ENCODE assay signal across 11 cellular contexts in genomic region chr1:151314137-151314875, GRCh38. TPM values are rescaled to one million over a fixed set of nuclear protein-coding genes. Genes with fewer than 3 reads are reported as not detected.
DNase-seq lines count a peak whose midpoint lies in the region; ATAC-seq and TF ChIP-seq lines count a peak whose summit lies in the region.
"Had no signal": no experiment of that assay in that cellular context is flagged by ENCODE, and none has a peak within 500 bp of the region (broad histone marks: within the 10 kb centered on the region; RNA-seq: fewer than 3 reads in every experiment).

No MANE protein-coding gene starts in this region.

- WGBS in adrenal gland, 4 donors, result 38 to 43% (median 42%) methylated on average over 3 of the region's 3 CpGs
- no CpG with 5 or more reads among the region's 3 CpGs for WGBS in neuronal stem cell (ENCODE audit: extremely low coverage in 2 of 2, insufficient read length in 2 of 2, insufficient replicate concordance in 1 of 2), 2 donors

- intact Hi-C loops in adrenal gland (cut with DNase I), result no loop called here
- intact Hi-C loops in cardiac septum (cut with DNase I), result no loop called here

- no peak overlapping the region for H2BK12ac ChIP-seq in neuronal stem cell (ENCODE audit: low read length)

- no peak overlapping the region for H3K4ac ChIP-seq in neuronal stem cell (ENCODE audit: low read length)

- no peak for ATAC-seq in GM19351 (IDR thresholded peaks at IDR 0.05; ENCODE audit: unreplicated experiment)
- ATAC-seq: GM12878 had no signal

- peak overlapping the region in 4 of 5 donors; percentile 42 to 93 (median 82) for H3K27ac ChIP-seq in adrenal gland
- H3K27ac ChIP-seq in neuronal stem cell (replicated peaks; ENCODE audit: low read length), result no peak overlapping the region
- H3K27ac ChIP-seq: KMS-11 had no signal

- H3K18ac ChIP-seq in neuronal stem cell (ENCODE audit: low read length), result no peak overlapping the region

- H2AK5ac ChIP-seq in neuronal stem cell (ENCODE audit: low read depth, low read length), result no peak overlapping the region

- peaks cover 0 to 48% of the 10 kb centered on the region in 2 donors for H3K36me3 ChIP-seq in adrenal gland (replicated peaks in 1 of 2)
- peaks cover 22 to 82% of the 10 kb centered on the region in 2 donors for H3K36me3 ChIP-seq in neuronal stem cell (replicated peaks in 1 of 2; ENCODE audit: control insufficient read depth in 2 of 2, insufficient read depth in 2 of 2, low read length in 2 of 2)

- no peak overlapping the region for H2AFZ ChIP-seq in neuronal stem cell (ENCODE audit: low read length)

- no peak for TF ChIP-seq POLR2A in adrenal gland (IDR thresholded peaks at IDR 0.05)

- no peak overlapping the region for H3K23ac ChIP-seq in neuronal stem cell (ENCODE audit: low read depth, low read length, poor library complexity)

- no peak overlapping the region for H2BK120ac ChIP-seq in neuronal stem cell (ENCODE audit: low read depth, low read length)

- no peak overlapping the region for H4K91ac ChIP-seq in neuronal stem cell (ENCODE audit: low read depth, low read length, poor library complexity)

- DNase-seq in Caki2 (ENCODE audit: low read depth) (peak; percentile 21), adrenal gland (peak; percentile 85 to 96 (median 93)), cardiac septum (ENCODE audit: low spot score) (peak; percentile 84), putamen (ENCODE audit: low spot score) (peak; percentile 94), NCI-H345 (lab: John Stamatoyannopoulos, UW) (no peak), neuronal stem cell (ENCODE audit: low spot score) (no peak), NCI-H2029 treated with DMSO at 0.1 percent for 48 hours (lab: John Stamatoyannopoulos, UW) (no peak)
- DNase-seq: naive B cell had no signal

- H3K14ac ChIP-seq in neuronal stem cell (ENCODE audit: low read length), result no peak overlapping the region

- H3K9me3 ChIP-seq in adrenal gland (replicated peaks in 1 of 3) (no peaks in the 10 kb centered on the region), neuronal stem cell (replicated peaks in 1 of 2; ENCODE audit: control insufficient read depth in 2 of 2, insufficient read depth in 1 of 2, low read depth in 1 of 2, low read length in 2 of 2) (no peaks in the 10 kb centered on the region)

- H3K79me1 ChIP-seq in neuronal stem cell (ENCODE audit: low read depth, low read length), result no peaks in the 10 kb centered on the region

- no peak for TF ChIP-seq CTCF in adrenal gland (IDR thresholded peaks at IDR 0.05)

- H3K9ac ChIP-seq in neuronal stem cell (ENCODE audit: low read depth, low read length, poor library complexity), result no peak overlapping the region
- H3K9ac ChIP-seq: KMS-11 had no signal

- H3K4me1 ChIP-seq in adrenal gland (replicated peaks in 1 of 2) (peaks cover 39 to 54% of the 10 kb centered on the region in 2 donors), neuronal stem cell (ENCODE audit: control insufficient read depth in 2 of 2, insufficient read depth in 1 of 2, low read depth in 1 of 2, low read length in 2 of 2) (peaks cover 3 to 13% of the 10 kb centered on the region in 2 donors)

- in situ Hi-C loops in Caki2 (cut with HindIII; ENCODE audit: low pct_unique_long_range_greater_than_20kb, low sequenced_read_pairs), result no loop called here

- H3K27me3 ChIP-seq in adrenal gland, result no peaks in the 10 kb centered on the region
- H3K27me3 ChIP-seq in neuronal stem cell (ENCODE audit: control insufficient read depth in 3 of 3, insufficient read depth in 3 of 3, low read depth in 1 of 3, low read length in 3 of 3), result no peaks in the 10 kb centered on the region

- H3K4me3 ChIP-seq in adrenal gland (no peak overlapping the region), neuronal stem cell (ENCODE audit: low read length in 2 of 2) (no peak overlapping the region)
- H3K4me3 ChIP-seq: GM12878 had no signal

- H2BK5ac ChIP-seq in neuronal stem cell (ENCODE audit: low read length), result no peak overlapping the region

- no peak overlapping the region for H3K4me2 ChIP-seq in neuronal stem cell (ENCODE audit: insufficient read depth, low read length, poor library complexity, severe bottlenecking)
- H3K4me2 ChIP-seq: KMS-11 had no signal

- H2BK15ac ChIP-seq in neuronal stem cell (ENCODE audit: low read length), result no peak overlapping the region

- H4K8ac ChIP-seq in neuronal stem cell (ENCODE audit: low read depth, low read length), result no peak overlapping the region

RNA-seq across cellular contexts. Expression of gene PI4KB, which starts 12.9 kb away (rescaled TPM):
- total RNA-seq in Caki2 (2014; rRNA removed; shearing (Covaris generic); ENCODE audit: low replicate concordance), result 26.2 and 40.2 TPM in 2 replicates
- total RNA-seq in adrenal gland (10 to 100 TPM; 57.7 to 83.5 (median 67.0) TPM), cardiac septum (47.7 TPM)
- 10 to 100 TPM; 30.8 to 56.6 (median 37.6) TPM for polyA plus RNA-seq in adrenal gland
- 22.4 TPM for polyA plus RNA-seq in neuronal stem cell (2013, experiment 1 of 2)
- 20.7 TPM for polyA plus RNA-seq in neuronal stem cell (2013, experiment 2 of 2)

RNA-seq across cellular contexts. Expression of gene ZNF687, which starts 32.2 kb away (rescaled TPM):
- 10.7 and 19.0 TPM in 2 replicates for total RNA-seq in Caki2 (2014; rRNA removed; shearing (Covaris generic); ENCODE audit: low replicate concordance)
- 10 to 100 TPM; 27.9 to 38.3 (median 32.8) TPM for total RNA-seq in adrenal gland
- polyA plus RNA-seq in adrenal gland, result 10 to 100 TPM in 1 of 3 donors, 1 to 10 TPM in 2; 7.5 to 18.5 (median 9.5) TPM
- 12.8 TPM for total RNA-seq in cardiac septum
- polyA plus RNA-seq in neuronal stem cell (2013, experiment 1 of 2), result 20.9 TPM
- polyA plus RNA-seq in neuronal stem cell (2013, experiment 2 of 2), result 21.3 TPM

RNA-seq across cellular contexts. Expression of gene RFX5, which starts 32.7 kb away (rescaled TPM):
- 50.4 and 52.2 TPM in 2 replicates for total RNA-seq in Caki2 (2014; rRNA removed; shearing (Covaris generic); ENCODE audit: low replicate concordance)
- 10 to 100 TPM; 37.2 to 82.5 (median 61.6) TPM for total RNA-seq in adrenal gland
- 10 to 100 TPM; 22.6 to 38.0 (median 37.9) TPM for polyA plus RNA-seq in adrenal gland
- total RNA-seq in cardiac septum, result 27.2 TPM
- polyA plus RNA-seq in neuronal stem cell (2013, experiment 1 of 2), result 62.7 TPM
- polyA plus RNA-seq in neuronal stem cell (2013, experiment 2 of 2), result 61.3 TPM

RNA-seq across cellular contexts. Expression of gene SELENBP1, which starts 58.2 kb away (rescaled TPM):
- not detected in 2 replicates for total RNA-seq in Caki2 (2014; rRNA removed; shearing (Covaris generic); ENCODE audit: low replicate concordance)
- 10 to 100 TPM; 18.8 to 41.6 (median 35.0) TPM for total RNA-seq in adrenal gland
- polyA plus RNA-seq in adrenal gland, result 10 to 100 TPM; 11.0 to 61.8 (median 32.3) TPM
- 21.2 TPM for total RNA-seq in cardiac septum
- 35.5 TPM for polyA plus RNA-seq in neuronal stem cell (2013, experiment 1 of 2)
- 34.7 TPM for polyA plus RNA-seq in neuronal stem cell (2013, experiment 2 of 2)
- polyA plus RNA-seq: GM12878 had no signal

RNA-seq across cellular contexts. Expression of gene PSMD4, which starts 59.8 kb away (rescaled TPM):
- 266 and 273 TPM in 2 replicates for total RNA-seq in Caki2 (2014; rRNA removed; shearing (Covaris generic); ENCODE audit: low replicate concordance)
- total RNA-seq in adrenal gland, result 100 to 1,000 TPM in 7 of 8 donors, 10 to 100 TPM in 1; 99.5 to 175 (median 139) TPM
- 100 to 1,000 TPM; 200 to 323 (median 250) TPM for polyA plus RNA-seq in adrenal gland
- 137 TPM for total RNA-seq in cardiac septum
- 137 TPM for polyA plus RNA-seq in neuronal stem cell (2013, experiment 1 of 2)
- 140 TPM for polyA plus RNA-seq in neuronal stem cell (2013, experiment 2 of 2)

Comparison
In these comparisons a context has a peak if more than half of its experiments do, and no peak if none do; other contexts are left out.
1. DNase-seq: peak in Caki2 (single experiment), adrenal gland (7 of 7), cardiac septum (single experiment) and putamen (single experiment); none in NCI-H345 (single experiment), neuronal stem cell (single experiment) and NCI-H2029 treated with DMSO at 0.1 percent for 48 hours (single experiment).